Comparison of ENCODE assay signal across 8 cellular contexts in genomic region chr1:16386454-16387113, GRCh38. TPM values are rescaled to one million over a fixed set of nuclear protein-coding genes. Genes with fewer than 3 reads are reported as not detected.
A peak's percentile ranks its signal among the peaks of the same experiment; 100 is the strongest.
DNase-seq lines count a peak whose midpoint lies in the region; ATAC-seq, FAIRE-seq and TF ChIP-seq lines count a peak whose summit lies in the region.

No MANE protein-coding gene starts in this region.

- H2AFZ ChIP-seq in neural progenitor cell (replicated peaks) = no peak overlapping the region

- peak; percentile 86 for FAIRE-seq in RCC 7860 (lab: Jason Lieb, UNC)

- H3K4me3 Mint-ChIP-seq in neural progenitor cell = no peak overlapping the region

- H3K27me3 ChIP-seq in neural progenitor cell (no peaks in the 10 kb centered on the region), BE2C (no peaks in the 10 kb centered on the region)

- H3K9ac ChIP-seq in neural progenitor cell = no peak overlapping the region

- no peak overlapping the region for H3K4me2 ChIP-seq in neural progenitor cell

- DNase-seq in GM04504 (ENCODE audit: low read depth) (peak; percentile 61), RCC 7860 (ENCODE audit: low spot score) (peak; percentile 73), epithelial cell of esophagus (ENCODE audit: low read depth) (peak; percentile 81), omental fat pad (ENCODE audit: low spot score) (no peak), neural progenitor cell (ENCODE audit: low spot score) (no peak), NCI-H1417 (lab: John Stamatoyannopoulos, UW) (no peak), BE2C (no peak)

- H4K20me1 ChIP-seq in neural progenitor cell (ENCODE audit: low read depth) = peaks cover 89% of the 10 kb centered on the region

- peaks cover 2% of the 10 kb centered on the region for H3K9me3 Mint-ChIP-seq in neural progenitor cell

- H3K27ac ChIP-seq in neural progenitor cell = no peak overlapping the region

- H3F3A ChIP-seq in neural progenitor cell (ENCODE audit: low read depth) = no peaks in the 10 kb centered on the region

- TF ChIP-seq CTCF in epithelial cell of esophagus (IDR thresholded peaks at IDR 0.05; ENCODE audit: insufficient read depth, low read depth, low read length, missing control alignments) (no peak), omental fat pad (IDR thresholded peaks at IDR 0.05) (no peak), neural progenitor cell (IDR thresholded peaks at IDR 0.05) (no peak), BE2C (IDR thresholded peaks at IDR 0.05; ENCODE audit: low read depth, low read length) (no peak)

- peak; percentile 63 for ATAC-seq in omental fat pad (ENCODE audit: low FRiP score)
- no peak for ATAC-seq in HG03442 (IDR thresholded peaks at IDR 0.05; ENCODE audit: unreplicated experiment)

- H3K4me3 ChIP-seq in epithelial cell of esophagus (ENCODE audit: low read length) (no peak overlapping the region), neural progenitor cell (no peak overlapping the region), BE2C (ENCODE audit: low read depth, low read length) (no peak overlapping the region)

- no peaks in the 10 kb centered on the region for H3K9me3 ChIP-seq in neural progenitor cell (ENCODE audit: low read depth)
- H3K9me3 ChIP-seq in BE2C = no peaks in the 10 kb centered on the region

- peaks cover 9% of the 10 kb centered on the region for H3K36me3 Mint-ChIP-seq in neural progenitor cell

- H3K79me2 ChIP-seq in neural progenitor cell (ENCODE audit: low read depth) = peaks cover 100% of the 10 kb centered on the region

- no peak overlapping the region for H3K27ac Mint-ChIP-seq in neural progenitor cell

- no peaks in the 10 kb centered on the region for H3K27me3 Mint-ChIP-seq in neural progenitor cell (ENCODE audit: insufficient read depth, low read depth)

- H3K36me3 ChIP-seq in neural progenitor cell = no peaks in the 10 kb centered on the region
- no peaks in the 10 kb centered on the region for H3K36me3 ChIP-seq in BE2C

- H3K4me1 ChIP-seq in neural progenitor cell (peaks cover under 1% of the 10 kb centered on the region), BE2C (no peaks in the 10 kb centered on the region)

- H3K4me1 Mint-ChIP-seq in neural progenitor cell = peaks cover 6% of the 10 kb centered on the region

RNA-seq across cellular contexts. Expression of gene SZRD1, which starts 19.5 kb away (rescaled TPM):
- total RNA-seq in omental fat pad (10 to 100 TPM; 73.1 to 80.5 (median 77.7) TPM), neural progenitor cell (ENCODE audit: low replicate concordance) (50.2 and 73.2 TPM in 2 replicates)
- polyA plus RNA-seq in BE2C (2012; ENCODE audit: insufficient read depth, insufficient read length, low read depth) = 174 TPM

RNA-seq across cellular contexts. Expression of gene FBXO42, which starts 34.3 kb away (rescaled TPM):
- total RNA-seq in omental fat pad (10 to 100 TPM; 16.1 to 29.8 (median 19.2) TPM), neural progenitor cell (ENCODE audit: low replicate concordance) (18.8 and 24.7 TPM in 2 replicates)
- 11.8 TPM for polyA plus RNA-seq in BE2C (2012; ENCODE audit: insufficient read depth, insufficient read length, low read depth)

RNA-seq across cellular contexts. Expression of gene SPATA21, which starts 50.6 kb away (rescaled TPM):
- total RNA-seq in omental fat pad (not detected), neural progenitor cell (ENCODE audit: low replicate concordance) (not detected in 2 replicates)
- not detected for polyA plus RNA-seq in BE2C (2012; ENCODE audit: insufficient read depth, insufficient read length, low read depth)

RNA-seq across cellular contexts. Expression of gene NECAP2, which starts 53.9 kb away (rescaled TPM):
- total RNA-seq in omental fat pad = 10 to 100 TPM; 46.9 to 89.5 (median 60.4) TPM
- total RNA-seq in neural progenitor cell (ENCODE audit: low replicate concordance) = 46.6 and 51.0 TPM in 2 replicates
- polyA plus RNA-seq in BE2C (2012; ENCODE audit: insufficient read depth, insufficient read length, low read depth) = 43.0 TPM

Comparison
In these comparisons a context has a peak if more than half of its experiments do, and no peak if none do; other contexts are left out.
1. DNase-seq: peak in GM04504 (single experiment), RCC 7860 (single experiment) and epithelial cell of esophagus (single experiment); none in omental fat pad (single experiment), neural progenitor cell (single experiment), NCI-H1417 (0 of 3) and BE2C (single experiment).